Comparison of ENCODE assay signal across 10 cellular contexts in the genomic region with DNA sequence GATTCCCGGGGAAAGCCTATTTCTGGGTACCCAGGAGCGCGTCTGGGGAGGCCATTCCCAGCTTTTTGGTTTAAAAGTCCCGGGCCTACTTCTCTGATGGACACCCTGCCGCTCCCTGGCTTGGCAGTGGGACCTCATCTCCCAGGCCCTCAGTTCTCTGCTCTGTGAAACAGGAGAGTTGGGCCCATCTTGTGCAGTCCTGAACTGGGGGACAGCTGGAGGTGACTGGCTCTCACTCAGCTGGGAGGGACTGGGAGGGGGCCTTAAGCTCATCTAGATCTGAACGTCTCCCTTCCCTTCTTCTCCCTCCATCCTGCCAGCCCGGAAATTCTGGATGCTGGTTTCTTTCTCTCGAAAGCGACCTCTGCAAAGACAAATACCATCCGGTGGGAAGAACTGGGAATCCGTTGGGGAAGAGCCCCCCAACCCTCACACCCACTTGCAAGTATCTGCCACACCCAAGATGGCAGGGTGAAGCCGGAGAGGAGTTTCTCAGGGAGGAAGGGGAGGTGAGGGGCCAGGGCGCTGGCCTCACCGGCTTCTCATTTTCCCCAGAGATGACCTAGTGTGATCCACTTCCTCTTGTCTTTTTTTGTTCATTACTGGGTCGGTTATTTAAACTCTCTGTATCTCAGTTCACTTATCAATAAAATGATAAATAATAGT. TPM values are rescaled to one million over a fixed set of nuclear protein-coding genes. Genes with fewer than 3 reads are reported as not detected.
DNase-seq lines count a peak whose midpoint lies in the region; ATAC-seq, FAIRE-seq and TF ChIP-seq lines count a peak whose summit lies in the region.
"Had no signal": no experiment of that assay in that cellular context is flagged by ENCODE, and none has a peak within 500 bp of the region (broad histone marks: within the 10 kb centered on the region; RNA-seq: fewer than 3 reads in every experiment).

No MANE protein-coding gene starts in this region.

- POLR2A ChIA-PET in activated CD8-positive, alpha-beta T cell treated with anti-CD3 and anti-CD28 coated beads for 36 hours (lab: Charles Lee), result interaction anchor here (0.7 to 5.8 kb wide), 8 partner anchors 8 to 409 kb away, joined by 3 to 31 read pairs (median 4); a partner anchor contains a TSS

- CTCF ChIA-PET in activated CD8-positive, alpha-beta T cell treated with anti-CD3 and anti-CD28 coated beads for 36 hours (lab: Charles Lee), result interaction anchor here (0.9 to 1.7 kb wide), 3 partner anchors 27 to 166 kb away, joined by 3 to 5 read pairs (median 3); no protein-coding TSS in a partner anchor

- peaks cover 2% of the 10 kb centered on the region; the same call in 1 of the 2 replicates for H3K4me1 ChIP-seq in iPS-20b (ENCODE audit: insufficient read depth, low read length)

- no peak for TF ChIP-seq CTCF in activated CD8-positive, alpha-beta T cell treated with anti-CD3 and anti-CD28 coated beads for 36 hours (IDR thresholded peaks at IDR 0.05)

- DNase-seq in GM18507 (ENCODE audit: extremely low spot score, insufficient read length, low read depth) (no peak), NCI-H526 treated with DMSO at 0.1 percent for 48 hours (lab: John Stamatoyannopoulos, UW) (no peak), pons (ENCODE audit: low spot score) (no peak), DMS153 (lab: John Stamatoyannopoulos, UW) (no peak)
- no peak for DNase-seq in activated CD8-positive, alpha-beta T cell treated with anti-CD3 and anti-CD28 coated beads for 36 hours
- DNase-seq in stimulated activated CD4-positive, alpha-beta T cell treated with anti-CD3 and anti-CD28 coated beads, Interleukin-4, amount 100 ng/mL, for 4 hours, result no peak
- DNase-seq: activated gamma-delta T cell, NCI-H2171 had no signal

- H3K4me3 Mint-ChIP-seq in activated CD8-positive, alpha-beta T cell treated with anti-CD3 and anti-CD28 coated beads for 36 hours, result peak overlapping the region; percentile 66

- ATAC-seq in activated CD8-positive, alpha-beta T cell treated with anti-CD3 and anti-CD28 coated beads for 36 hours, result no peak

- H3K27ac ChIP-seq in iPS-20b (ENCODE audit: low read length) (no peak overlapping the region), skin epidermis (peak overlapping the region in 20 of 21 experiments; percentile 80 to 97 (median 90))

- no peaks in the 10 kb centered on the region for H3K9me3 Mint-ChIP-seq in activated CD8-positive, alpha-beta T cell treated with anti-CD3 and anti-CD28 coated beads for 36 hours

- peaks cover 48% of the 10 kb centered on the region for H3K27me3 ChIP-seq in iPS-20b (ENCODE audit: insufficient read depth, low read length)

- no peaks in the 10 kb centered on the region for H3K36me3 ChIP-seq in iPS-20b (ENCODE audit: insufficient read depth, low read depth, low read length)

- H3K27ac Mint-ChIP-seq in activated CD8-positive, alpha-beta T cell treated with anti-CD3 and anti-CD28 coated beads for 36 hours, result peak overlapping the region; percentile 84

- H3K4me1 Mint-ChIP-seq in activated CD8-positive, alpha-beta T cell treated with anti-CD3 and anti-CD28 coated beads for 36 hours (ENCODE audit: low read depth), result peaks cover 47% of the 10 kb centered on the region

- no peak overlapping the region for H3K9ac ChIP-seq in iPS-20b (ENCODE audit: low read depth, low read length)

- peak; percentile 54 for FAIRE-seq in GM18507 (lab: Jason Lieb, UNC)

- peak overlapping the region; percentile 73; the same call in 1 of the 2 replicates for H3K4me3 ChIP-seq in iPS-20b (ENCODE audit: low read length)
- peak overlapping the region; percentile 53 to 84 (median 64) for H3K4me3 ChIP-seq in skin epidermis

- no peaks in the 10 kb centered on the region for H3K27me3 Mint-ChIP-seq in activated CD8-positive, alpha-beta T cell treated with anti-CD3 and anti-CD28 coated beads for 36 hours

- H3K9me3 ChIP-seq in iPS-20b (ENCODE audit: insufficient read depth, low read depth, low read length), result no peaks in the 10 kb centered on the region

- intact Hi-C loops in activated CD8-positive, alpha-beta T cell treated with anti-CD3 and anti-CD28 coated beads for 36 hours (cut with micrococcal nuclease), result no loop called here

- H3K36me3 Mint-ChIP-seq in activated CD8-positive, alpha-beta T cell treated with anti-CD3 and anti-CD28 coated beads for 36 hours (ENCODE audit: low read depth), result peaks cover 24% of the 10 kb centered on the region

RNA-seq across cellular contexts. Expression of a gene that starts 1.4 kb away (rescaled TPM):
- total RNA-seq in activated CD8-positive, alpha-beta T cell treated with anti-CD3 and anti-CD28 coated beads for 36 hours, result 10 to 100 TPM; 61.3 to 62.4 TPM
